26 cellular contexts compared by ENCODE assay signal in the genomic region with DNA sequence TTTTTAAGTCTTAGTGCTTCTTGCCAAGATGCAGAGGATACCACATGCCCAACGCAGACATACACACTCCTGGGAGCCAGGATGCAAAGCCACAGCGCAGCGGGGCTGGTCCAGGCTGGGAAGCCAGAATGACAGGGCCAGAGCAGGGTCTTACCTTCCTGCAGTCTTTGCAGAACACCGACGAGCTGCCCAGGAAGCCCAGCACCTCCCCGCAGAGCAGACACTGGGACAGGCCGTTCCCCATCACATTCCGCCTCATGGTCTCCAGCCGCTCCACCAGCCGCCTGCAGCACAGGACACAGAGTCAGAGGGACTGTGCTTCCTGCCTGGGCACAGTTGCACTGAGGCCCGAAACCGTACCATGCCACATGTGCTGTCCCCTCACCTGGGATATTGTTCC.
"Had no signal": no experiment of that assay in that cellular context is flagged by ENCODE, and none has a peak within 500 bp of the region (broad histone marks: within the 10 kb centered on the region; RNA-seq: fewer than 3 reads in every experiment).

No MANE protein-coding gene starts in this region.

- H3K9me3 ChIP-seq: breast epithelium, stomach, transverse colon, vagina had no signal

- H3K4me1 ChIP-seq: breast epithelium, stomach, transverse colon, vagina had no signal

- ATAC-seq: activated naive CD8-positive, alpha-beta T cell treated with anti-CD3 and anti-CD28 coated beads, Interleukin-2, amount 50 U/mL, for 24 hours; natural killer cell; SK-N-SH treated with all-trans-retinoic acid at 6 μM for 48 hours; stimulated activated naive B cell treated with anti-CD40 and anti-IgM and Interleukin-4, amounts not matched to agents 10 μg/mL and 1 μg/mL and 100 μg/mL, for 72 hours; T-helper 17 cell; WTC11 had no signal

- FAIRE-seq: colon, frontal cortex, islet of Langerhans had no signal

- H3K27ac ChIP-seq: breast epithelium, neural progenitor cell, stomach, transverse colon, vagina had no signal

- H3K36me3 ChIP-seq: breast epithelium, neural progenitor cell, transverse colon, vagina had no signal

- H3K4me3 ChIP-seq: breast epithelium, neural progenitor cell, smooth muscle cell, stomach, transverse colon, vagina had no signal

- DNase-seq: activated CD4-positive, alpha-beta memory T cell treated with anti-CD3 and anti-CD28 coated beads, Interleukin-2, amount 10 ng/mL, durations not matched to agents 7 days and 5 days; activated CD4-positive, alpha-beta T cell treated with anti-CD3 and anti-CD28 coated beads for 1 hour; activated CD4-positive, alpha-beta T cell treated with anti-CD3 and anti-CD28 coated beads, Interleukin-2, amount 10 ng/mL, durations not matched to agents 7 days and 5 days; activated CD8-positive, alpha-beta memory T cell treated with anti-CD3 and anti-CD28 coated beads, Interleukin-2, amount 50 U/mL, for 48 hours; activated gamma-delta T cell; activated naive CD8-positive, alpha-beta T cell treated with anti-CD3 and anti-CD28 coated beads, Interleukin-2, amount 50 U/mL, for 24 hours; activated T-cell treated with anti-CD3 and anti-CD28 coated beads, Interleukin-2, amount 50 U/mL, for 24 hours; amygdala; effector CD8-positive, alpha-beta T cell; natural killer cell; stimulated activated CD4-positive, alpha-beta T cell treated with anti-CD3 and anti-CD28 coated beads, Interleukin-15, amount 100 ng/mL, for 24 hours; stimulated activated CD4-positive, alpha-beta T cell treated with anti-CD3 and anti-CD28 coated beads, Interleukin-2, amount 100 ng/mL, for 24 hours; stimulated activated naive B cell treated with anti-CD40 and anti-IgM and Interleukin-4, amounts not matched to agents 10 μg/mL and 1 μg/mL and 100 μg/mL, for 72 hours; stomach; T-helper 17 cell; T1000; transverse colon had no signal

- H3K27me3 ChIP-seq: breast epithelium, neural progenitor cell, stomach, transverse colon, vagina had no signal
